ENCODE assay signal across 15 cellular contexts in genomic region chr15:39144051-39144450, GRCh38.
"Had no signal": no experiment of that assay in that cellular context is flagged by ENCODE, and none has a peak within 500 bp of the region (broad histone marks: within the 10 kb centered on the region; RNA-seq: fewer than 3 reads in every experiment).

No MANE protein-coding gene starts in this region.

- DNase-seq: activated CD8-positive, alpha-beta memory T cell treated with anti-CD3 and anti-CD28 coated beads, Interleukin-2, amount 50 U/mL, for 4 hours; activated naive CD4-positive, alpha-beta T cell treated with Interleukin-2 at 50 U/mL for 16 hours; adrenal gland; cortex of kidney; gastrocnemius medialis; head of caudate nucleus; naive B cell; ovary; psoas muscle; right lobe of liver; stimulated activated CD4-positive, alpha-beta T cell treated with anti-CD3 and anti-CD28 coated beads, Interleukin-4, amount 100 ng/mL, for 1 hour; thyroid gland had no signal

- H3K36me3 ChIP-seq: adrenal gland, breast epithelium, gastrocnemius medialis, ovary, right lobe of liver, thyroid gland had no signal

- H3K4me1 Mint-ChIP-seq: naive B cell had no signal

- H3K4me3 ChIP-seq: adrenal gland, breast epithelium, gastrocnemius medialis, lung, ovary, psoas muscle, right lobe of liver, smooth muscle cell, thyroid gland had no signal

- H3K4me3 Mint-ChIP-seq: naive B cell had no signal

- H3K9me3 Mint-ChIP-seq: naive B cell had no signal

- H3K27ac Mint-ChIP-seq: naive B cell had no signal

- ATAC-seq: gastrocnemius medialis, psoas muscle, right lobe of liver had no signal

- H3K27me3 ChIP-seq: adrenal gland, breast epithelium, gastrocnemius medialis, ovary, right lobe of liver, thyroid gland had no signal

- H3K36me3 Mint-ChIP-seq: naive B cell had no signal

- H3K4me1 ChIP-seq: breast epithelium, psoas muscle, right lobe of liver had no signal

- H3K27ac ChIP-seq: adrenal gland, breast epithelium, gastrocnemius medialis, ovary, psoas muscle, right lobe of liver, thyroid gland had no signal

- H3K9me3 ChIP-seq: adrenal gland, breast epithelium, gastrocnemius medialis, ovary, psoas muscle, right lobe of liver, thyroid gland had no signal

- H3K4me2 ChIP-seq: smooth muscle cell had no signal
